Comparison of ENCODE assay signal across 1 cellular context in the genomic region with DNA sequence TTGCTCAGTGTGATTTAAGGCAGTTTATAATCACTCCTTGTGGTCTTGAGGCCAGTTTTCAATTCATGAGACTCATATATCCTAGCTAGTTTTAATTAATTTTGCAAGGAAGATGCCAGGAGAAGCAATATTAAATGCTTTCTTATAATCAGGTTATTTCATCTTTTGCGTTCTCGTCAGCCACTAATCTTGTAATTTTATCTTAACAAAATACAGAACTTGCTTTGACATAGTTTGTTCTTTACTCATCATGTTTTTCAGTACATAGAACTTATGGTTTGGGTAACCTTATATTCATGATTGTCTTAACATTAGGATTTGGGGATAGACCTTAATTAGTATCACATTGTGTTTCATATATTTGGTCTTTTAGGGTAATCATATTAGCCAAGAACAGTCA.
TF ChIP-seq lines count a peak whose summit lies in the region.

No MANE protein-coding gene starts in this region.

TF ChIP-seq in SK-N-SH, 30 proteins besides CTCF, POLR2A, EP300 and RAD21 (continued from another document):
- TF ChIP-seq, protein P1, sequence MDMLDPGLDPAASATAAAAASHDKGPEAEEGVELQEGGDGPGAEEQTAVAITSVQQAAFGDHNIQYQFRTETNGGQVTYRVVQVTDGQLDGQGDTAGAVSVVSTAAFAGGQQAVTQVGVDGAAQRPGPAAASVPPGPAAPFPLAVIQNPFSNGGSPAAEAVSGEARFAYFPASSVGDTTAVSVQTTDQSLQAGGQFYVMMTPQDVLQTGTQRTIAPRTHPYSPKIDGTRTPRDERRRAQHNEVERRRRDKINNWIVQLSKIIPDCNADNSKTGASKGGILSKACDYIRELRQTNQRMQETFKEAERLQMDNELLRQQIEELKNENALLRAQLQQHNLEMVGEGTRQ (IDR thresholded peaks at IDR 0.05; ENCODE audit: borderline replicate concordance, low read depth, low read length), result no peak
- no peak for TF ChIP-seq RCOR1 (IDR thresholded peaks at IDR 0.05; ENCODE audit: low read length)
- no peak for TF ChIP-seq TEAD4 (IDR thresholded peaks at IDR 0.05; ENCODE audit: borderline replicate concordance, insufficient read depth)
- no peak for TF ChIP-seq SIN3A (IDR thresholded peaks at IDR 0.05; ENCODE audit: borderline replicate concordance, low read depth, low read length)
- no peak for TF ChIP-seq REST (IDR thresholded peaks at IDR 0.05; ENCODE audit: low read depth, low read length)
- no peak for TF ChIP-seq MXI1 (IDR thresholded peaks at IDR 0.05; ENCODE audit: low read depth, low read length)
- no peak for TF ChIP-seq YY1 (IDR thresholded peaks at IDR 0.05; ENCODE audit: low read depth)
TF ChIP-seq in SK-N-SH: peak in this region for 4.
